In the genomic region with DNA sequence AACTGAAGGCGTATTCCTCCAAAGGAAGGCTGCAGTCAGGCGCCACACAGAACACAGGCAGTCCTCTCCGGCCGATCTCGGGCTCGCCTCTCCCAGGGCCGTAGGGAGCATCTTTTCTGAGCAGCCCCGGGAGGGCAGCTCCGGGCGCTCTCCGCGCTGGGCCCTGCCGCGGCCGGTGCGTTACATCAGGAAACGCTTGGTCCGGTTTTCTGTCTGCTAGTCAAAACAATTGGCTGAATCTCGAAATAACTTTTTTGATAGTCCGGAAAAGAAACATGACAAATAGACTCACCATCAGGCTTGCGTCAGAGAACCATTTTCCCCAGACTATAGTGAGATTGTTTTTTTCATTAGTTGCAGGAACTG, we compare ENCODE assay signal across 8 cellular contexts.
A peak's percentile ranks its signal among the peaks of the same experiment; 100 is the strongest.
DNase-seq lines count a peak whose midpoint lies in the region; ATAC-seq lines count a peak whose summit lies in the region.

No MANE protein-coding gene starts in this region.

- no peak for ATAC-seq in HG03097 (IDR thresholded peaks at IDR 0.05; ENCODE audit: low FRiP score, unreplicated experiment)
- ATAC-seq in HG03571 (IDR thresholded peaks at IDR 0.05; ENCODE audit: unreplicated experiment), result no peak

- H3K4me1 ChIP-seq in SJSA1 (replicated peaks), result peaks cover 16% of the 10 kb centered on the region
- peaks cover 42% of the 10 kb centered on the region for H3K4me1 ChIP-seq in muscle layer of colon (ENCODE audit: insufficient read depth, low read length)

- H3K9me3 ChIP-seq in SJSA1 (replicated peaks) (no peaks in the 10 kb centered on the region), muscle layer of colon (ENCODE audit: low read length) (peaks cover 16% of the 10 kb centered on the region)

- no peaks in the 10 kb centered on the region for H3K27me3 ChIP-seq in SJSA1 (replicated peaks)
- H3K27me3 ChIP-seq in muscle layer of colon (ENCODE audit: control insufficient read depth in 1 of 2, insufficient read depth in 2 of 2, low read length in 2 of 2), result peaks cover 68 to 80% of the 10 kb centered on the region in 2 donors

- H3K4me3 ChIP-seq in SJSA1 (peak overlapping the region; percentile 38), muscle layer of colon (ENCODE audit: low read depth in 1 of 2, low read length in 2 of 2) (peak overlapping the region; percentile 24 to 55)

- DNase-seq in activated T-cell treated with anti-CD3 and anti-CD28 coated beads, Interleukin-2, amount 50 U/mL, for 1 hour, result peak; percentile 65
- DNase-seq in activated T-cell treated with anti-CD3 and anti-CD28 coated beads for 4 hours, result no peak
- DNase-seq in SJSA1 (ENCODE audit: low read depth in 1 of 2, low spot score in 2 of 2), result peak; percentile 43
- DNase-seq in effector CD4-positive, alpha-beta T cell, result peak; percentile 34
- DNase-seq in occipital lobe (lab: John Stamatoyannopoulos, UW), result no peak

- no peak overlapping the region for H3K9ac ChIP-seq in muscle layer of colon (ENCODE audit: low read length)

- H3K36me3 ChIP-seq in SJSA1, result no peaks in the 10 kb centered on the region
- no peaks in the 10 kb centered on the region for H3K36me3 ChIP-seq in muscle layer of colon (ENCODE audit: insufficient read depth, low read length)

- H3K27ac ChIP-seq in SJSA1 (no peak overlapping the region), muscle layer of colon (ENCODE audit: low read depth, low read length) (no peak overlapping the region)

Comparison
In these comparisons a context has a peak if more than half of its experiments do, and no peak if none do; other contexts are left out.
1. DNase-seq: peak in activated T-cell treated with anti-CD3 and anti-CD28 coated beads, Interleukin-2, amount 50 U/mL, for 1 hour (single experiment), SJSA1 (2 of 2) and effector CD4-positive, alpha-beta T cell (single experiment); none in activated T-cell treated with anti-CD3 and anti-CD28 coated beads for 4 hours (single experiment) and occipital lobe (single experiment).